ENCODE assay signal across 8 cellular contexts in genomic region chr12:69688496-69689427, GRCh38. TPM values are rescaled to one million over a fixed set of nuclear protein-coding genes. Genes with fewer than 3 reads are reported as not detected.
DNase-seq lines count a peak whose midpoint lies in the region; ATAC-seq and TF ChIP-seq lines count a peak whose summit lies in the region.

No MANE protein-coding gene starts in this region.

- no peaks in the 10 kb centered on the region for H3K9me3 Mint-ChIP-seq in activated CD8-positive, alpha-beta memory T cell treated with anti-CD3 and anti-CD28 coated beads, Interleukin-2, amount 10 ng/mL, durations not matched to agents 7 days and 5 days (ENCODE audit: low read depth)
- no peaks in the 10 kb centered on the region for H3K9me3 Mint-ChIP-seq in activated T-cell treated with anti-CD3 and anti-CD28 coated beads, Interleukin-2, amount 50 U/mL, for 24 hours
- H3K9me3 Mint-ChIP-seq in progenitor cell of endocrine pancreas (ENCODE audit: low read depth) = no peaks in the 10 kb centered on the region

- peaks cover 34% of the 10 kb centered on the region for H3K27me3 Mint-ChIP-seq in activated CD8-positive, alpha-beta memory T cell treated with anti-CD3 and anti-CD28 coated beads, Interleukin-2, amount 10 ng/mL, durations not matched to agents 7 days and 5 days
- peaks cover 19% of the 10 kb centered on the region for H3K27me3 Mint-ChIP-seq in activated T-cell treated with anti-CD3 and anti-CD28 coated beads, Interleukin-2, amount 50 U/mL, for 24 hours
- peaks cover 12% of the 10 kb centered on the region for H3K27me3 Mint-ChIP-seq in progenitor cell of endocrine pancreas

- TF ChIP-seq CTCF in progenitor cell of endocrine pancreas (IDR thresholded peaks at IDR 0.05; ENCODE audit: unreplicated experiment) = no peak

- peak; percentile 50 for DNase-seq in activated CD8-positive, alpha-beta memory T cell treated with anti-CD3 and anti-CD28 coated beads, Interleukin-2, amount 10 ng/mL, durations not matched to agents 7 days and 5 days
- DNase-seq in activated CD8-positive, alpha-beta memory T cell treated with anti-CD3 and anti-CD28 coated beads for 24 hours = no peak
- DNase-seq in M059J (ENCODE audit: low read depth) (peak; percentile 94), foreskin melanocyte (peak; percentile 59), progenitor cell of endocrine pancreas (ENCODE audit: low spot score, unreplicated experiment) (no peak)
- DNase-seq in activated T-cell treated with anti-CD3 and anti-CD28 coated beads, Interleukin-2, amount 50 U/mL, for 24 hours = peak; percentile 39

- CTCF ChIA-PET in activated CD8-positive, alpha-beta memory T cell treated with anti-CD3 and anti-CD28 coated beads, Interleukin-2, amount 10 ng/mL, durations not matched to agents 7 days and 5 days (lab: Charles Lee) = no interaction called here

- no peak overlapping the region for H3K27ac Mint-ChIP-seq in activated CD8-positive, alpha-beta memory T cell treated with anti-CD3 and anti-CD28 coated beads, Interleukin-2, amount 10 ng/mL, durations not matched to agents 7 days and 5 days
- H3K27ac Mint-ChIP-seq in activated T-cell treated with anti-CD3 and anti-CD28 coated beads, Interleukin-2, amount 50 U/mL, for 24 hours = no peak overlapping the region
- peak overlapping the region; percentile 68 for H3K27ac Mint-ChIP-seq in progenitor cell of endocrine pancreas

- H3K4me1 Mint-ChIP-seq in activated CD8-positive, alpha-beta memory T cell treated with anti-CD3 and anti-CD28 coated beads, Interleukin-2, amount 10 ng/mL, durations not matched to agents 7 days and 5 days = peaks cover 9% of the 10 kb centered on the region
- peaks cover 15% of the 10 kb centered on the region for H3K4me1 Mint-ChIP-seq in activated T-cell treated with anti-CD3 and anti-CD28 coated beads, Interleukin-2, amount 50 U/mL, for 24 hours (ENCODE audit: low read depth)
- H3K4me1 Mint-ChIP-seq in progenitor cell of endocrine pancreas (ENCODE audit: low read depth) = peaks cover 12% of the 10 kb centered on the region

- H3K36me3 Mint-ChIP-seq in activated CD8-positive, alpha-beta memory T cell treated with anti-CD3 and anti-CD28 coated beads, Interleukin-2, amount 10 ng/mL, durations not matched to agents 7 days and 5 days = no peaks in the 10 kb centered on the region
- no peaks in the 10 kb centered on the region for H3K36me3 Mint-ChIP-seq in activated T-cell treated with anti-CD3 and anti-CD28 coated beads, Interleukin-2, amount 50 U/mL, for 24 hours (ENCODE audit: low read depth)
- H3K36me3 Mint-ChIP-seq in progenitor cell of endocrine pancreas (ENCODE audit: insufficient read depth) = no peaks in the 10 kb centered on the region

- ATAC-seq in activated CD8-positive, alpha-beta memory T cell treated with anti-CD3 and anti-CD28 coated beads, Interleukin-2, amount 10 ng/mL, durations not matched to agents 7 days and 5 days = peak; percentile 81
- no peak for ATAC-seq in HG02623 (IDR thresholded peaks at IDR 0.05; ENCODE audit: unreplicated experiment)
- ATAC-seq in GM21360 (IDR thresholded peaks at IDR 0.05; ENCODE audit: unreplicated experiment) = no peak

- no peak overlapping the region for H3K4me3 Mint-ChIP-seq in activated CD8-positive, alpha-beta memory T cell treated with anti-CD3 and anti-CD28 coated beads, Interleukin-2, amount 10 ng/mL, durations not matched to agents 7 days and 5 days
- no peak overlapping the region for H3K4me3 Mint-ChIP-seq in activated T-cell treated with anti-CD3 and anti-CD28 coated beads, Interleukin-2, amount 50 U/mL, for 24 hours
- no peak overlapping the region for H3K4me3 Mint-ChIP-seq in progenitor cell of endocrine pancreas (ENCODE audit: low read depth)

RNA-seq across cellular contexts. Expression of gene BEST3, which starts 10.3 kb away (rescaled TPM):
- not detected for total RNA-seq in activated CD8-positive, alpha-beta memory T cell treated with anti-CD3 and anti-CD28 coated beads, Interleukin-2, amount 10 ng/mL, durations not matched to agents 7 days and 5 days
- total RNA-seq in M059J (2014; rRNA removed; shearing (Covaris generic)) = 0.02 TPM in 1 of 2 replicates, not detected in the other
- total RNA-seq in progenitor cell of endocrine pancreas = not detected in 2 replicates

RNA-seq across cellular contexts. Expression of gene RAB3IP, which starts 49.9 kb away (rescaled TPM):
- 10 to 100 TPM; 19.3 to 25.0 TPM for total RNA-seq in activated CD8-positive, alpha-beta memory T cell treated with anti-CD3 and anti-CD28 coated beads, Interleukin-2, amount 10 ng/mL, durations not matched to agents 7 days and 5 days
- total RNA-seq in M059J (2014; rRNA removed; shearing (Covaris generic)) = 8.0 and 11.0 TPM in 2 replicates
- total RNA-seq in progenitor cell of endocrine pancreas = 85.6 and 92.4 TPM in 2 replicates

Comparison
In these comparisons a context has a peak if more than half of its experiments do, and no peak if none do; other contexts are left out.
1. DNase-seq: peak in activated CD8-positive, alpha-beta memory T cell treated with anti-CD3 and anti-CD28 coated beads, Interleukin-2, amount 10 ng/mL, durations not matched to agents 7 days and 5 days (single experiment), M059J (single experiment), activated T-cell treated with anti-CD3 and anti-CD28 coated beads, Interleukin-2, amount 50 U/mL, for 24 hours (single experiment) and foreskin melanocyte (single experiment); none in activated CD8-positive, alpha-beta memory T cell treated with anti-CD3 and anti-CD28 coated beads for 24 hours (single experiment) and progenitor cell of endocrine pancreas (single experiment).